In genomic region chr7:151056286-151057037, GRCh38 we compare ENCODE assay signal across 7 cellular contexts. TPM values are rescaled to one million over a fixed set of nuclear protein-coding genes. Genes with fewer than 3 reads are reported as not detected.
DNase-seq lines count a peak whose midpoint lies in the region; ATAC-seq and TF ChIP-seq lines count a peak whose summit lies in the region.
"Had no signal": no experiment of that assay in that cellular context is flagged by ENCODE, and none has a peak within 500 bp of the region (broad histone marks: within the 10 kb centered on the region; RNA-seq: fewer than 3 reads in every experiment).

No MANE protein-coding gene starts in this region.

- no peak overlapping the region for H3K18ac ChIP-seq in mesendoderm (ENCODE audit: low read length)

- H3K27ac ChIP-seq in DOHH2 (ENCODE audit: low read depth, low read length), result no peak overlapping the region
- H3K27ac ChIP-seq in mesendoderm (ENCODE audit: low read depth, low read length), result no peak overlapping the region

- H3K36me3 ChIP-seq in DOHH2 (ENCODE audit: control insufficient read depth, low read length) (peaks cover 5% of the 10 kb centered on the region), mesendoderm (ENCODE audit: control insufficient read depth, insufficient read depth, low read length) (no peaks in the 10 kb centered on the region)

- DNase-seq in activated T-helper 1 cell treated with anti-CD3 and anti-CD28 coated beads, Interleukin-12 subunit alpha, Interleukin-12 subunit beta, Interleukin-2, Interleukin-4 antibody, amounts not matched to agents 30 ng/mL and 10 ng/mL and 1 ng/mL, durations not matched to agents 14 hours and 24 hours and 36 hours (ENCODE audit: low spot score), result no peak
- peak; percentile 60 for DNase-seq in mesendoderm
- no peak for DNase-seq in activated CD8-positive, alpha-beta memory T cell treated with anti-CD3 and anti-CD28 coated beads for 24 hours
- DNase-seq: NCI-H187 had no signal

- no peak overlapping the region for H4K8ac ChIP-seq in mesendoderm (ENCODE audit: low read depth, low read length)

- WGBS in mesendoderm (ENCODE audit: extremely low coverage, insufficient coverage, low lambda C conversion rate), result no CpG with 5 or more reads among the region's 21 CpGs

- H2BK15ac ChIP-seq in mesendoderm (replicated peaks; ENCODE audit: low read depth), result no peak overlapping the region

- H3K56ac ChIP-seq in mesendoderm (ENCODE audit: low read length), result no peak overlapping the region

- H3K9me3 Mint-ChIP-seq in activated T-helper 1 cell treated with anti-CD3 and anti-CD28 coated beads, Interleukin-12 subunit alpha, Interleukin-12 subunit beta, Interleukin-2, Interleukin-4 antibody, amounts not matched to agents 30 ng/mL and 10 ng/mL and 1 ng/mL, durations not matched to agents 14 hours and 24 hours and 36 hours, result no peaks in the 10 kb centered on the region

- H2BK5ac ChIP-seq in mesendoderm (ENCODE audit: low read length), result no peak overlapping the region

- H3K4me2 ChIP-seq in DOHH2 (ENCODE audit: low read length) (peak overlapping the region; percentile 64), mesendoderm (ENCODE audit: low read length) (no peak overlapping the region)

- peak overlapping the region; percentile 84 for H3K9ac ChIP-seq in mesendoderm (ENCODE audit: low read length)

- no peak overlapping the region for H3K27ac Mint-ChIP-seq in activated T-helper 1 cell treated with anti-CD3 and anti-CD28 coated beads, Interleukin-12 subunit alpha, Interleukin-12 subunit beta, Interleukin-2, Interleukin-4 antibody, amounts not matched to agents 30 ng/mL and 10 ng/mL and 1 ng/mL, durations not matched to agents 14 hours and 24 hours and 36 hours

- intact Hi-C loops in activated T-helper 1 cell treated with anti-CD3 and anti-CD28 coated beads, Interleukin-12 subunit alpha, Interleukin-12 subunit beta, Interleukin-2, Interleukin-4 antibody, amounts not matched to agents 30 ng/mL and 10 ng/mL and 1 ng/mL, durations not matched to agents 14 hours and 24 hours and 36 hours (cut with micrococcal nuclease), result loop anchor here (1.0 kb wide), 1 partner anchor 48 kb away; no protein-coding TSS in a partner anchor

- no peak overlapping the region for H2AK5ac ChIP-seq in mesendoderm (ENCODE audit: low read length)

- H3K4ac ChIP-seq in mesendoderm (ENCODE audit: low read depth, low read length), result no peak overlapping the region

- no peaks in the 10 kb centered on the region for H3K9me3 ChIP-seq in DOHH2 (ENCODE audit: control insufficient read depth, insufficient read depth, low read length)

- H3K27me3 Mint-ChIP-seq in activated T-helper 1 cell treated with anti-CD3 and anti-CD28 coated beads, Interleukin-12 subunit alpha, Interleukin-12 subunit beta, Interleukin-2, Interleukin-4 antibody, amounts not matched to agents 30 ng/mL and 10 ng/mL and 1 ng/mL, durations not matched to agents 14 hours and 24 hours and 36 hours (ENCODE audit: insufficient read depth), result no peaks in the 10 kb centered on the region

- TF ChIP-seq CTCF in DOHH2 (IDR thresholded peaks at IDR 0.05; ENCODE audit: low read depth, low read length, poor library complexity, severe bottlenecking), result peak; percentile 16

- H4K20me1 ChIP-seq in DOHH2 (ENCODE audit: control insufficient read depth, insufficient read depth, low read depth, low read length), result peaks cover 7% of the 10 kb centered on the region; the same call in 1 of the 2 replicates

- peaks cover 34% of the 10 kb centered on the region for H3K4me1 ChIP-seq in DOHH2 (ENCODE audit: control insufficient read depth, low read length)
- peaks cover 15% of the 10 kb centered on the region for H3K4me1 ChIP-seq in mesendoderm (ENCODE audit: control insufficient read depth, low read depth, low read length)

- H3K36me3 Mint-ChIP-seq in activated T-helper 1 cell treated with anti-CD3 and anti-CD28 coated beads, Interleukin-12 subunit alpha, Interleukin-12 subunit beta, Interleukin-2, Interleukin-4 antibody, amounts not matched to agents 30 ng/mL and 10 ng/mL and 1 ng/mL, durations not matched to agents 14 hours and 24 hours and 36 hours (ENCODE audit: low read depth), result peaks cover 5% of the 10 kb centered on the region

- H3K27me3 ChIP-seq in DOHH2 (ENCODE audit: control insufficient read depth, low read length) (no peaks in the 10 kb centered on the region), mesendoderm (ENCODE audit: insufficient read depth, low read length, poor library complexity) (no peaks in the 10 kb centered on the region)

- H3K9me2 ChIP-seq in DOHH2 (replicated peaks; ENCODE audit: control insufficient read depth, low read length), result no peaks in the 10 kb centered on the region

- H3K4me3 ChIP-seq in DOHH2 (ENCODE audit: low read length) (peak overlapping the region; percentile 89), mesendoderm (ENCODE audit: low read length) (no peak overlapping the region)

- no peak overlapping the region for H2BK120ac ChIP-seq in mesendoderm (ENCODE audit: low read depth, low read length)

- H3K4me1 Mint-ChIP-seq in activated T-helper 1 cell treated with anti-CD3 and anti-CD28 coated beads, Interleukin-12 subunit alpha, Interleukin-12 subunit beta, Interleukin-2, Interleukin-4 antibody, amounts not matched to agents 30 ng/mL and 10 ng/mL and 1 ng/mL, durations not matched to agents 14 hours and 24 hours and 36 hours (ENCODE audit: low read depth), result peaks cover 51% of the 10 kb centered on the region

- H3K79me1 ChIP-seq in mesendoderm (ENCODE audit: low read length), result peaks cover 6% of the 10 kb centered on the region

- no peak overlapping the region for H4K5ac ChIP-seq in mesendoderm (ENCODE audit: low read length)

- no peak for ATAC-seq in activated CD4-positive, CD25-positive, alpha-beta regulatory T cell treated with anti-CD3 and anti-CD28 coated beads, Interleukin-2, amount 50 U/mL, for 24 hours
- no peak for ATAC-seq in GM21717 (IDR thresholded peaks at IDR 0.05; ENCODE audit: unreplicated experiment)

- peaks cover 7% of the 10 kb centered on the region for H3F3A ChIP-seq in DOHH2 (ENCODE audit: control insufficient read depth, insufficient read depth)

- H3K79me2 ChIP-seq in DOHH2 (ENCODE audit: control insufficient read depth, low read length), result peaks cover 19% of the 10 kb centered on the region
- H3K79me2 ChIP-seq in mesendoderm (ENCODE audit: control insufficient read depth, insufficient read depth, low read length), result no peaks in the 10 kb centered on the region

- H3K4me3 Mint-ChIP-seq in activated T-helper 1 cell treated with anti-CD3 and anti-CD28 coated beads, Interleukin-12 subunit alpha, Interleukin-12 subunit beta, Interleukin-2, Interleukin-4 antibody, amounts not matched to agents 30 ng/mL and 10 ng/mL and 1 ng/mL, durations not matched to agents 14 hours and 24 hours and 36 hours, result peak overlapping the region; percentile 93

- no peak overlapping the region for H3K23ac ChIP-seq in mesendoderm (ENCODE audit: low read length)

RNA-seq across cellular contexts. Expression of gene CDK5, which starts 1.2 kb away (rescaled TPM):
- 24.9 and 28.1 TPM in 2 replicates for total RNA-seq in activated T-helper 1 cell treated with anti-CD3 and anti-CD28 coated beads, Interleukin-12 subunit alpha, Interleukin-12 subunit beta, Interleukin-2, Interleukin-4 antibody, amounts not matched to agents 30 ng/mL and 10 ng/mL and 1 ng/mL, durations not matched to agents 14 hours and 24 hours and 36 hours
- 9.7 TPM for polyA plus RNA-seq in mesendoderm (2013, experiment 1 of 2)
- 10.1 TPM for polyA plus RNA-seq in mesendoderm (2013, experiment 2 of 2)

RNA-seq across cellular contexts. Expression of gene SLC4A2, which starts 2.9 kb away (rescaled TPM):
- total RNA-seq in activated T-helper 1 cell treated with anti-CD3 and anti-CD28 coated beads, Interleukin-12 subunit alpha, Interleukin-12 subunit beta, Interleukin-2, Interleukin-4 antibody, amounts not matched to agents 30 ng/mL and 10 ng/mL and 1 ng/mL, durations not matched to agents 14 hours and 24 hours and 36 hours, result 127 and 128 TPM in 2 replicates
- polyA plus RNA-seq in mesendoderm (2013, experiment 1 of 2), result 51.8 TPM
- polyA plus RNA-seq in mesendoderm (2013, experiment 2 of 2), result 53.3 TPM

RNA-seq across cellular contexts. Expression of gene ASIC3, which starts 8.1 kb away (rescaled TPM):
- total RNA-seq in activated T-helper 1 cell treated with anti-CD3 and anti-CD28 coated beads, Interleukin-12 subunit alpha, Interleukin-12 subunit beta, Interleukin-2, Interleukin-4 antibody, amounts not matched to agents 30 ng/mL and 10 ng/mL and 1 ng/mL, durations not matched to agents 14 hours and 24 hours and 36 hours, result 1.9 and 4.1 TPM in 2 replicates
- 0.27 TPM for polyA plus RNA-seq in mesendoderm (2013, experiment 1 of 2)
- polyA plus RNA-seq in mesendoderm (2013, experiment 2 of 2), result 0.31 TPM

RNA-seq across cellular contexts. Expression of gene FASTK, which starts 24.1 kb away (rescaled TPM):
- 92.6 and 96.3 TPM in 2 replicates for total RNA-seq in activated T-helper 1 cell treated with anti-CD3 and anti-CD28 coated beads, Interleukin-12 subunit alpha, Interleukin-12 subunit beta, Interleukin-2, Interleukin-4 antibody, amounts not matched to agents 30 ng/mL and 10 ng/mL and 1 ng/mL, durations not matched to agents 14 hours and 24 hours and 36 hours
- 29.3 TPM for polyA plus RNA-seq in mesendoderm (2013, experiment 1 of 2)
- polyA plus RNA-seq in mesendoderm (2013, experiment 2 of 2), result 27.9 TPM

RNA-seq across cellular contexts. Expression of gene TMUB1, which starts 26.8 kb away (rescaled TPM):
- total RNA-seq in activated T-helper 1 cell treated with anti-CD3 and anti-CD28 coated beads, Interleukin-12 subunit alpha, Interleukin-12 subunit beta, Interleukin-2, Interleukin-4 antibody, amounts not matched to agents 30 ng/mL and 10 ng/mL and 1 ng/mL, durations not matched to agents 14 hours and 24 hours and 36 hours, result 55.3 and 63.4 TPM in 2 replicates
- 43.1 TPM for polyA plus RNA-seq in mesendoderm (2013, experiment 1 of 2)
- 42.0 TPM for polyA plus RNA-seq in mesendoderm (2013, experiment 2 of 2)
